ENCODE assay signal across 1 cellular context in the genomic region with DNA sequence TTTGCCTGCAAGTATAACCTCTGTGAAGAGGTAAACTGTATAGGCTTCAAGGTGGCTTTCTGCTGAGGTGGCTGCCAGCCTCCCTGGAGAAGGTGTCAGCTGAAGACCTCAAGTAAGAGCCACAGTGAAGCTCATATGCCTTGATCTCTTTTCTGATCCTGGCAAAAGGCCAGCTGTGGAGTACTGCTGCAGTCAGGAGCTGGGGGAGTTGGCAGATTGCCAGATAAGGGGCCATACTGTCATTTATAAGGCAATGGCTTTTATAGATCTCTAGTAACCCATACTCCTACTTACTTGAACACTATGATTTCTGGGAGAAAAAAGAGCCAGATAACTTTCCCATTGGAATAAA.
TF ChIP-seq lines count a peak whose summit lies in the region.

No MANE protein-coding gene starts in this region.

TF ChIP-seq in HEK293, 187 proteins besides CTCF, POLR2A, EP300 and RAD21 (continued from another document):
- TF ChIP-seq TRIM28 (IDR thresholded peaks at IDR 0.05; ENCODE audit: borderline replicate concordance, low read length) (peak; percentile 29; the same call in 1 of the 2 replicates), KLF8 (tag by site-specific recombination; IDR thresholded peaks at IDR 0.05) (no peak), IKZF3 (tag by site-specific recombination; IDR thresholded peaks at IDR 0.05) (peak; percentile 46; the same call in 1 of the 2 replicates)
